Comparison of ENCODE assay signal across 8 cellular contexts in genomic region chr12:128069359-128069997, GRCh38.
A peak's percentile ranks its signal among the peaks of the same experiment; 100 is the strongest.
DNase-seq lines count a peak whose midpoint lies in the region; ATAC-seq and TF ChIP-seq lines count a peak whose summit lies in the region.

No MANE protein-coding gene starts in this region.

- no peak overlapping the region for H3K27ac Mint-ChIP-seq in activated naive CD4-positive, alpha-beta T cell treated with anti-CD3 and anti-CD28 coated beads for 36 hours
- H3K27ac Mint-ChIP-seq in GM23338, result no peak overlapping the region

- no peak for TF ChIP-seq EP300 in ovary (IDR thresholded peaks at IDR 0.05)

- no peaks in the 10 kb centered on the region for H4K20me1 ChIP-seq in GM23338 (replicated peaks; ENCODE audit: insufficient read depth)

- H3K27ac ChIP-seq in GM23338 (ENCODE audit: low read depth) (no peak overlapping the region), ovary (no peak overlapping the region)

- DNase-seq in activated naive CD4-positive, alpha-beta T cell treated with anti-CD3 and anti-CD28 coated beads for 36 hours, result peak; percentile 43
- no peak for DNase-seq in activated naive CD4-positive, alpha-beta T cell treated with Interleukin-2 at 50 U/mL for 16 hours
- peak; percentile 60 for DNase-seq in GM23338 (ENCODE audit: low spot score)
- peak; percentile 66 for DNase-seq in NB4 (ENCODE audit: low read depth)
- DNase-seq in hepatic stellate cell (ENCODE audit: low spot score), result peak; percentile 18
- peak; percentile 28 for DNase-seq in stromal cell of bone marrow (ENCODE audit: low read depth)
- DNase-seq in ovary, result no peak

- no peaks in the 10 kb centered on the region for H3K27me3 Mint-ChIP-seq in activated naive CD4-positive, alpha-beta T cell treated with anti-CD3 and anti-CD28 coated beads for 36 hours (ENCODE audit: low read depth)
- peaks cover 4% of the 10 kb centered on the region for H3K27me3 Mint-ChIP-seq in GM23338 (ENCODE audit: insufficient read depth, low read depth, poor library complexity)

- no peaks in the 10 kb centered on the region for H3K4me1 Mint-ChIP-seq in activated naive CD4-positive, alpha-beta T cell treated with anti-CD3 and anti-CD28 coated beads for 36 hours (ENCODE audit: low read depth)
- H3K4me1 Mint-ChIP-seq in GM23338, result no peaks in the 10 kb centered on the region

- H3K36me3 Mint-ChIP-seq in activated naive CD4-positive, alpha-beta T cell treated with anti-CD3 and anti-CD28 coated beads for 36 hours (ENCODE audit: low read depth), result no peaks in the 10 kb centered on the region
- H3K36me3 Mint-ChIP-seq in GM23338 (ENCODE audit: low read depth), result peaks cover 47% of the 10 kb centered on the region

- H3K79me2 ChIP-seq in GM23338 (replicated peaks; ENCODE audit: insufficient read depth), result no peaks in the 10 kb centered on the region

- H3K4me3 Mint-ChIP-seq in activated naive CD4-positive, alpha-beta T cell treated with anti-CD3 and anti-CD28 coated beads for 36 hours, result no peak overlapping the region
- no peak overlapping the region for H3K4me3 Mint-ChIP-seq in GM23338

- no peaks in the 10 kb centered on the region for H3F3A ChIP-seq in GM23338 (replicated peaks; ENCODE audit: low read depth)

- H3K36me3 ChIP-seq in GM23338 (ENCODE audit: insufficient read depth) (no peaks in the 10 kb centered on the region), ovary (no peaks in the 10 kb centered on the region)

- intact Hi-C loops in activated naive CD4-positive, alpha-beta T cell treated with anti-CD3 and anti-CD28 coated beads for 36 hours (cut with micrococcal nuclease), result loop anchor here (1.0 to 10.0 kb wide), 4 partner anchors 392 to 965 kb away; no protein-coding TSS in a partner anchor
- intact Hi-C loops in ovary (cut with DNase I), result no loop called here

- TF ChIP-seq CTCF in GM23338 (conservative IDR thresholded peaks at IDR 0.05; ENCODE audit: low read depth in 2 of 2) (peak; percentile 76 to 81), NB4 (IDR thresholded peaks at IDR 0.05; ENCODE audit: low read depth, low read length) (peak; percentile 79), WI38 (IDR thresholded peaks at IDR 0.05; ENCODE audit: low read depth, low read length) (peak; percentile 67), ovary (IDR thresholded peaks at IDR 0.05) (no peak)

- H3K27me3 ChIP-seq in GM23338 (ENCODE audit: insufficient read depth) (no peaks in the 10 kb centered on the region), ovary (no peaks in the 10 kb centered on the region)

- H3K9me3 Mint-ChIP-seq in activated naive CD4-positive, alpha-beta T cell treated with anti-CD3 and anti-CD28 coated beads for 36 hours, result peaks cover 2% of the 10 kb centered on the region
- H3K9me3 Mint-ChIP-seq in GM23338, result peaks cover 96% of the 10 kb centered on the region

- TF ChIP-seq POLR2A in NB4 (IDR thresholded peaks at IDR 0.05; ENCODE audit: extremely low read depth, insufficient read length) (no peak), ovary (IDR thresholded peaks at IDR 0.05) (no peak)

- H3K4me1 ChIP-seq in GM23338 (ENCODE audit: insufficient read depth), result no peaks in the 10 kb centered on the region
- no peaks in the 10 kb centered on the region for H3K4me1 ChIP-seq in ovary (ENCODE audit: insufficient read depth)

- H3K9me2 ChIP-seq in GM23338 (ENCODE audit: insufficient read depth), result no peaks in the 10 kb centered on the region

- no peaks in the 10 kb centered on the region for H3K9me3 ChIP-seq in ovary

- no peak for ATAC-seq in GM23338

- CTCF ChIA-PET in activated naive CD4-positive, alpha-beta T cell treated with anti-CD3 and anti-CD28 coated beads for 36 hours (lab: Charles Lee), result interaction anchor here (0.6 kb wide), 2 partner anchors 356 to 1629 kb away, joined by 3 to 4 read pairs; no protein-coding TSS in a partner anchor

- H2AFZ ChIP-seq in GM23338, result no peak overlapping the region

- no peak overlapping the region for H3K4me3 ChIP-seq in GM23338
- H3K4me3 ChIP-seq in NB4 (ENCODE audit: low read depth, low read length), result no peak overlapping the region
- no peak overlapping the region for H3K4me3 ChIP-seq in WI38 (ENCODE audit: low read depth, low read length)
- H3K4me3 ChIP-seq in ovary, result no peak overlapping the region

- WGBS in ovary, 3 donors, result 29 to 34% (median 30%) methylated on average over 12 of the region's 12 CpGs

- H3K4me2 ChIP-seq in GM23338, result no peak overlapping the region

TF ChIP-seq in GM23338, 12 proteins besides CTCF, POLR2A, EP300 and RAD21 (continues in another document):
- TF ChIP-seq ZNF462 (CRISPR knock-in tag; IDR thresholded peaks at IDR 0.05) (no peak), NANOG (IDR thresholded peaks at IDR 0.05; ENCODE audit: borderline replicate concordance) (no peak), ETS1 (IDR thresholded peaks at IDR 0.05) (no peak), JUNB (IDR thresholded peaks at IDR 0.05; ENCODE audit: unreplicated experiment) (no peak), EZH2 (IDR thresholded peaks at IDR 0.05; ENCODE audit: low read depth, unreplicated experiment) (no peak)

Comparison
In these comparisons a context has a peak if more than half of its experiments do, and no peak if none do; other contexts are left out.
1. DNase-seq: peak in activated naive CD4-positive, alpha-beta T cell treated with anti-CD3 and anti-CD28 coated beads for 36 hours (single experiment), GM23338 (single experiment), NB4 (single experiment), hepatic stellate cell (single experiment) and stromal cell of bone marrow (single experiment); none in activated naive CD4-positive, alpha-beta T cell treated with Interleukin-2 at 50 U/mL for 16 hours (single experiment) and ovary (0 of 5).
2. CTCF ChIP-seq: peak in GM23338 (2 of 2), NB4 (single experiment) and WI38 (single experiment); none in ovary (0 of 3).